Comparison of ENCODE assay signal across 14 cellular contexts in genomic region chr22:45861259-45861658, GRCh38.
DNase-seq lines count a peak whose midpoint lies in the region; ATAC-seq and TF ChIP-seq lines count a peak whose summit lies in the region.
"Had no signal": no experiment of that assay in that cellular context is flagged by ENCODE, and none has a peak within 500 bp of the region (broad histone marks: within the 10 kb centered on the region; RNA-seq: fewer than 3 reads in every experiment).

No MANE protein-coding gene starts in this region.

- H3K9me2 ChIP-seq in PC-3 (replicated peaks; ENCODE audit: low read length), result no peaks in the 10 kb centered on the region

- CTCF ChIA-PET in PC-3 (lab: Charles Lee), result no interaction called here
- CTCF ChIA-PET in activated CD8-positive, alpha-beta T cell treated with anti-CD3 and anti-CD28 coated beads, Interleukin-2, amount 10 ng/mL, durations not matched to agents 7 days and 5 days (lab: Charles Lee), result no interaction called here

- intact Hi-C loops in Right ventricle myocardium inferior (cut with DNase I) (loop anchor here (5.0 kb wide), 2 partner anchors 214 to 284 kb away; no protein-coding TSS in a partner anchor), PC-3 (cut with micrococcal nuclease) (no loop called here)

- H3K27ac ChIP-seq in right atrium auricular region, result no peak overlapping the region
- H3K27ac ChIP-seq in PC-3 (ENCODE audit: low read length), result peak overlapping the region; percentile 53
- no peak overlapping the region for H3K27ac ChIP-seq in neural progenitor cell

- H3K9me3 Mint-ChIP-seq in neural progenitor cell, result peaks cover 2% of the 10 kb centered on the region
- no peaks in the 10 kb centered on the region for H3K9me3 Mint-ChIP-seq in activated CD8-positive, alpha-beta T cell treated with anti-CD3 and anti-CD28 coated beads, Interleukin-2, amount 10 ng/mL, durations not matched to agents 7 days and 5 days (ENCODE audit: insufficient read depth)
- H3K9me3 Mint-ChIP-seq: HFFc6 had no signal

- H3K27me3 Mint-ChIP-seq in neural progenitor cell (ENCODE audit: insufficient read depth, low read depth), result peaks cover 8% of the 10 kb centered on the region
- H3K27me3 Mint-ChIP-seq in activated CD8-positive, alpha-beta T cell treated with anti-CD3 and anti-CD28 coated beads, Interleukin-2, amount 10 ng/mL, durations not matched to agents 7 days and 5 days (ENCODE audit: low read depth), result peaks cover 23% of the 10 kb centered on the region

- H3K9me3 ChIP-seq in right atrium auricular region, result no peaks in the 10 kb centered on the region
- no peaks in the 10 kb centered on the region for H3K9me3 ChIP-seq in PC-3 (ENCODE audit: low read length)
- H3K9me3 ChIP-seq in neural progenitor cell (ENCODE audit: low read depth), result no peaks in the 10 kb centered on the region
- H3K9me3 ChIP-seq: Caco-2, HAP-1 had no signal

- peaks cover 29% of the 10 kb centered on the region for H3K36me3 Mint-ChIP-seq in neural progenitor cell
- H3K36me3 Mint-ChIP-seq in activated CD8-positive, alpha-beta T cell treated with anti-CD3 and anti-CD28 coated beads, Interleukin-2, amount 10 ng/mL, durations not matched to agents 7 days and 5 days (ENCODE audit: low read depth), result peaks cover 2% of the 10 kb centered on the region

- BruUV-seq in PC-3 (replicated peaks; lab: Mats Ljungman, UMichigan), result no TSS peak

- peak overlapping the region; percentile 76; the same call in 1 of the 2 replicates for H3K9ac ChIP-seq in PC-3 (ENCODE audit: low read length)
- no peak overlapping the region for H3K9ac ChIP-seq in neural progenitor cell

- POLR2A ChIA-PET in PC-3 (lab: Charles Lee; ENCODE audit: unreplicated experiment), result no interaction called here
- POLR2A ChIA-PET in activated CD8-positive, alpha-beta T cell treated with anti-CD3 and anti-CD28 coated beads, Interleukin-2, amount 10 ng/mL, durations not matched to agents 7 days and 5 days (lab: Charles Lee), result no interaction called here

- H3F3A ChIP-seq in PC-3 (ENCODE audit: low read length, unreplicated experiment) (no peaks in the 10 kb centered on the region), neural progenitor cell (ENCODE audit: low read depth) (peaks cover 9% of the 10 kb centered on the region)

- H3K4me1 ChIP-seq in right atrium auricular region, result peaks cover 0 to 13% of the 10 kb centered on the region in 2 donors
- peaks cover 39% of the 10 kb centered on the region for H3K4me1 ChIP-seq in PC-3 (ENCODE audit: insufficient read depth, low read length)
- H3K4me1 ChIP-seq in neural progenitor cell, result no peaks in the 10 kb centered on the region
- H3K4me1 ChIP-seq: Caco-2, HAP-1 had no signal

- ATAC-seq in Right ventricle myocardium inferior (no peak), PC-3 (no peak)
- no peak for ATAC-seq in activated CD8-positive, alpha-beta T cell treated with anti-CD3 and anti-CD28 coated beads, Interleukin-2, amount 10 ng/mL, durations not matched to agents 7 days and 5 days
- no peak for ATAC-seq in activated CD4-positive, CD25-positive, alpha-beta regulatory T cell treated with anti-CD3 and anti-CD28 coated beads, Interleukin-2, amount 50 U/mL, for 24 hours
- ATAC-seq: CD8-positive, alpha-beta T cell had no signal

- H2AFZ ChIP-seq in PC-3 (ENCODE audit: low read length) (no peak overlapping the region), neural progenitor cell (replicated peaks) (no peak overlapping the region)

- TF ChIP-seq CTCF in right atrium auricular region (IDR thresholded peaks at IDR 0.05) (no peak), PC-3 (conservative IDR thresholded peaks at IDR 0.05; ENCODE audit: low read depth, low read length) (no peak), neural progenitor cell (IDR thresholded peaks at IDR 0.05) (no peak)

- H3K27ac Mint-ChIP-seq in neural progenitor cell, result peak overlapping the region; percentile 30
- no peak overlapping the region for H3K27ac Mint-ChIP-seq in activated CD8-positive, alpha-beta T cell treated with anti-CD3 and anti-CD28 coated beads, Interleukin-2, amount 10 ng/mL, durations not matched to agents 7 days and 5 days
- H3K27ac Mint-ChIP-seq: CD14-positive monocyte; CD8-positive, alpha-beta T cell; HFFc6 had no signal

- no peak overlapping the region for H3K4me3 Mint-ChIP-seq in neural progenitor cell
- H3K4me3 Mint-ChIP-seq in activated CD8-positive, alpha-beta T cell treated with anti-CD3 and anti-CD28 coated beads, Interleukin-2, amount 10 ng/mL, durations not matched to agents 7 days and 5 days, result no peak overlapping the region
- H3K4me3 Mint-ChIP-seq: CD14-positive monocyte; CD8-positive, alpha-beta T cell; HFFc6 had no signal

- H3K36me3 ChIP-seq in right atrium auricular region, result peaks cover 6% of the 10 kb centered on the region
- H3K36me3 ChIP-seq in PC-3 (ENCODE audit: low read depth, low read length), result no peaks in the 10 kb centered on the region
- no peaks in the 10 kb centered on the region for H3K36me3 ChIP-seq in neural progenitor cell
- H3K36me3 ChIP-seq: HAP-1 had no signal

- H3K4me1 Mint-ChIP-seq in neural progenitor cell, result peaks cover 31% of the 10 kb centered on the region
- peaks cover 9% of the 10 kb centered on the region for H3K4me1 Mint-ChIP-seq in activated CD8-positive, alpha-beta T cell treated with anti-CD3 and anti-CD28 coated beads, Interleukin-2, amount 10 ng/mL, durations not matched to agents 7 days and 5 days (ENCODE audit: low read depth)
- H3K4me1 Mint-ChIP-seq: CD14-positive monocyte had no signal

- DNase-seq in right atrium auricular region (ENCODE audit: low spot score) (peak; percentile 34), Right ventricle myocardium inferior (ENCODE audit: missing footprints) (no peak), PC-3 (peak; percentile 30), neural progenitor cell (ENCODE audit: low spot score) (no peak), NCI-H2171 treated with DMSO at 0.1 percent for 48 hours (lab: John Stamatoyannopoulos, UW) (no peak)
- DNase-seq in activated CD8-positive, alpha-beta T cell treated with anti-CD3 and anti-CD28 coated beads, Interleukin-2, amount 10 ng/mL, durations not matched to agents 7 days and 5 days, result no peak
- DNase-seq: Caco-2; CD8-positive, alpha-beta T cell; DMS53; GF-D8; HFFc6 had no signal

- H3K79me2 ChIP-seq in PC-3 (ENCODE audit: low read length) (no peaks in the 10 kb centered on the region), neural progenitor cell (ENCODE audit: low read depth) (no peaks in the 10 kb centered on the region)

- H3K4me3 ChIP-seq in right atrium auricular region (no peak overlapping the region), PC-3 (ENCODE audit: low read length) (no peak overlapping the region), neural progenitor cell (no peak overlapping the region)
- H3K4me3 ChIP-seq: HAP-1 had no signal

- no peaks in the 10 kb centered on the region for H3K27me3 ChIP-seq in right atrium auricular region
- H3K27me3 ChIP-seq in PC-3 (ENCODE audit: low read length), result no peaks in the 10 kb centered on the region
- peaks cover 26% of the 10 kb centered on the region for H3K27me3 ChIP-seq in neural progenitor cell

- H4K20me1 ChIP-seq in PC-3 (ENCODE audit: low read length), result no peaks in the 10 kb centered on the region
- H4K20me1 ChIP-seq in neural progenitor cell (ENCODE audit: low read depth), result no peaks in the 10 kb centered on the region

- H3K4me2 ChIP-seq in PC-3 (ENCODE audit: low read length), result no peak overlapping the region
- H3K4me2 ChIP-seq in neural progenitor cell, result no peak overlapping the region

Comparison
In these comparisons a context has a peak if more than half of its experiments do, and no peak if none do; other contexts are left out.
1. DNase-seq: peak in right atrium auricular region (single experiment) and PC-3 (single experiment); none in Right ventricle myocardium inferior (single experiment), neural progenitor cell (single experiment), NCI-H2171 treated with DMSO at 0.1 percent for 48 hours (single experiment) and activated CD8-positive, alpha-beta T cell treated with anti-CD3 and anti-CD28 coated beads, Interleukin-2, amount 10 ng/mL, durations not matched to agents 7 days and 5 days (single experiment).